ENCODE assay signal across 20 cellular contexts in genomic region chr11:119520400-119520799, GRCh38.
DNase-seq lines count a peak whose midpoint lies in the region; ATAC-seq and TF ChIP-seq lines count a peak whose summit lies in the region.
"Had no signal": no experiment of that assay in that cellular context is flagged by ENCODE, and none has a peak within 500 bp of the region (broad histone marks: within the 10 kb centered on the region; RNA-seq: fewer than 3 reads in every experiment).

No MANE protein-coding gene starts in this region.

- H3K4me1 Mint-ChIP-seq in dendritic cell treated with granulocyte-macrophage colony-stimulating factor and Interleukin-4, amounts not matched to agents 40 ng/mL and 50 ng/mL, for 4 days (ENCODE audit: low read depth) = peaks cover 41% of the 10 kb centered on the region
- H3K4me1 Mint-ChIP-seq in progenitor cell of endocrine pancreas (ENCODE audit: low read depth) = no peaks in the 10 kb centered on the region

- H3K27me3 Mint-ChIP-seq in dendritic cell treated with granulocyte-macrophage colony-stimulating factor and Interleukin-4, amounts not matched to agents 40 ng/mL and 50 ng/mL, for 4 days = peaks cover 9% of the 10 kb centered on the region
- H3K27me3 Mint-ChIP-seq in progenitor cell of endocrine pancreas = peaks cover 29% of the 10 kb centered on the region

- H3K36me3 Mint-ChIP-seq in dendritic cell treated with granulocyte-macrophage colony-stimulating factor and Interleukin-4, amounts not matched to agents 40 ng/mL and 50 ng/mL, for 4 days (ENCODE audit: low read depth) = no peaks in the 10 kb centered on the region
- no peaks in the 10 kb centered on the region for H3K36me3 Mint-ChIP-seq in progenitor cell of endocrine pancreas (ENCODE audit: insufficient read depth)

- H3K4me3 Mint-ChIP-seq in dendritic cell treated with granulocyte-macrophage colony-stimulating factor and Interleukin-4, amounts not matched to agents 40 ng/mL and 50 ng/mL, for 4 days = no peak overlapping the region
- no peak overlapping the region for H3K4me3 Mint-ChIP-seq in progenitor cell of endocrine pancreas (ENCODE audit: low read depth)
- H3K4me3 Mint-ChIP-seq: CD4-positive, alpha-beta T cell; T-helper 2 cell treated with Interferon-gamma antibody and Interleukin-4, amounts not matched to agents 5 μg/mL and 100 μg/mL, for 36 hours had no signal

- DNase-seq in NCI-H2107 treated with DMSO at 0.1 percent for 48 hours (lab: John Stamatoyannopoulos, UW; ENCODE audit: unreplicated experiment) (peak; percentile 73), NCI-H2107 (lab: John Stamatoyannopoulos, UW) (no peak), NCI-H1105 treated with DMSO at 0.1 percent for 48 hours (lab: John Stamatoyannopoulos, UW) (peak; percentile 36), progenitor cell of endocrine pancreas (ENCODE audit: low spot score, unreplicated experiment) (no peak), DMS 273 treated with DMSO at 0.1 percent for 48 hours (lab: John Stamatoyannopoulos, UW) (no peak)
- DNase-seq: Calu3; CD4-positive, alpha-beta T cell; DND-41; KG1; NCI-H2171 treated with DMSO at 0.1 percent for 48 hours; PC-3; RPMI8226; SHP77 treated with DMSO at 0.1 percent for 48 hours; SK-N-SH had no signal

- ATAC-seq in GM18520 (IDR thresholded peaks at IDR 0.05; ENCODE audit: unreplicated experiment) = no peak
- no peak for ATAC-seq in GM21423 (IDR thresholded peaks at IDR 0.05; ENCODE audit: unreplicated experiment)
- ATAC-seq: A549, HCT116, PC-3 had no signal

- no peaks in the 10 kb centered on the region for H3K9me3 Mint-ChIP-seq in dendritic cell treated with granulocyte-macrophage colony-stimulating factor and Interleukin-4, amounts not matched to agents 40 ng/mL and 50 ng/mL, for 4 days
- no peaks in the 10 kb centered on the region for H3K9me3 Mint-ChIP-seq in progenitor cell of endocrine pancreas (ENCODE audit: low read depth)
- H3K9me3 Mint-ChIP-seq: CD4-positive, alpha-beta T cell; T-helper 2 cell treated with Interferon-gamma antibody and Interleukin-4, amounts not matched to agents 5 μg/mL and 100 μg/mL, for 36 hours had no signal

- H3K27ac Mint-ChIP-seq in dendritic cell treated with granulocyte-macrophage colony-stimulating factor and Interleukin-4, amounts not matched to agents 40 ng/mL and 50 ng/mL, for 4 days = peak overlapping the region; percentile 31
- H3K27ac Mint-ChIP-seq in progenitor cell of endocrine pancreas = peak overlapping the region; percentile 47
- H3K27ac Mint-ChIP-seq: CD4-positive, alpha-beta T cell; T-helper 2 cell treated with Interferon-gamma antibody and Interleukin-4, amounts not matched to agents 5 μg/mL and 100 μg/mL, for 36 hours had no signal

- no peak for TF ChIP-seq CTCF in progenitor cell of endocrine pancreas (IDR thresholded peaks at IDR 0.05; ENCODE audit: unreplicated experiment)

- intact Hi-C loops in dendritic cell treated with granulocyte-macrophage colony-stimulating factor and Interleukin-4, amounts not matched to agents 40 ng/mL and 50 ng/mL, for 4 days (cut with micrococcal nuclease) = no loop called here

Comparison
In these comparisons a context has a peak if more than half of its experiments do, and no peak if none do; other contexts are left out.
1. DNase-seq: peak in NCI-H2107 treated with DMSO at 0.1 percent for 48 hours (single experiment) and NCI-H1105 treated with DMSO at 0.1 percent for 48 hours (single experiment); none in NCI-H2107 (single experiment), progenitor cell of endocrine pancreas (single experiment) and DMS 273 treated with DMSO at 0.1 percent for 48 hours (single experiment).